ENCODE assay signal across 1 cellular context in the genomic region with DNA sequence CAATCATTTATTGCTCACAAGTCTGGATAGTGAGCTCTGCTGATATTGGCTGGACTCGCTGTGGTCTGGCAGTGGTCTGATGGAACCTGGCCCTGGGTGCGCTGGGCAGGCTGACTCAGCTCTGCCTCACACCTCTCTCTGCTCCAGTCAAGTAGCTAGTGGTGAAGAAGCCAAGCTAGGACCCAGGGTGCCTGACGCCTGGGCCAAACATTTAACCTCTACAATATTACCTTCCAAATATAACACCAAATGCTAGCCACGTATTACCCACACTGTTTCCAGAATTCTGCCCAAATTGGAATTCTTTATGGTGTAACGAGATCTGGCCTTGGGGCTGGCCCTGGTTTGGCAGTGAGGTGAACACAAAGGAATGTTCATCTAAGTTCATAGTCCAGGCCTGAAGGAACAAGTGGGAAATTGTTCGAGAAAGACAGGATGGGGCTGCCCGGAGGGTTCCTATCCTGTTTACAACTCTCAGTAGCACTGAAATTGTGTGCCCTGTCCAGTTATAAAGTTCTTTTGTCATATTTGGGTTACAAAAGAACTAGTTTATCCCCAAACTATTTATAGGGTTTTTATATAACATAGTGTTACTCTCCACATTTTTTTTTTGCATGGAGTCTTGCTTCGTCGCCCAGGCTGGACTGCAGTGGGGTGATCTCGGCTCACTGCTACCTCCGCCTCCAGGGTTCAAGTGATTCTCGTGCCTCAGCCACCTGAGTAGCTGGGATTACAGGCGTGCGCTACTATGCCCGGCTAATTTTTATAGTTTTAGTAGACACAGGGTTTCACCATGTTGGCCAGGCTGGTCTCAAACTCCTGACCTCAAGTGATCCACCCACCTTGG.
TF ChIP-seq lines count a peak whose summit lies in the region.

No MANE protein-coding gene starts in this region.

TF ChIP-seq in HepG2, 621 proteins besides CTCF, POLR2A, EP300 and RAD21 (continued from another document and continues in another):
- TF ChIP-seq, protein P1, sequence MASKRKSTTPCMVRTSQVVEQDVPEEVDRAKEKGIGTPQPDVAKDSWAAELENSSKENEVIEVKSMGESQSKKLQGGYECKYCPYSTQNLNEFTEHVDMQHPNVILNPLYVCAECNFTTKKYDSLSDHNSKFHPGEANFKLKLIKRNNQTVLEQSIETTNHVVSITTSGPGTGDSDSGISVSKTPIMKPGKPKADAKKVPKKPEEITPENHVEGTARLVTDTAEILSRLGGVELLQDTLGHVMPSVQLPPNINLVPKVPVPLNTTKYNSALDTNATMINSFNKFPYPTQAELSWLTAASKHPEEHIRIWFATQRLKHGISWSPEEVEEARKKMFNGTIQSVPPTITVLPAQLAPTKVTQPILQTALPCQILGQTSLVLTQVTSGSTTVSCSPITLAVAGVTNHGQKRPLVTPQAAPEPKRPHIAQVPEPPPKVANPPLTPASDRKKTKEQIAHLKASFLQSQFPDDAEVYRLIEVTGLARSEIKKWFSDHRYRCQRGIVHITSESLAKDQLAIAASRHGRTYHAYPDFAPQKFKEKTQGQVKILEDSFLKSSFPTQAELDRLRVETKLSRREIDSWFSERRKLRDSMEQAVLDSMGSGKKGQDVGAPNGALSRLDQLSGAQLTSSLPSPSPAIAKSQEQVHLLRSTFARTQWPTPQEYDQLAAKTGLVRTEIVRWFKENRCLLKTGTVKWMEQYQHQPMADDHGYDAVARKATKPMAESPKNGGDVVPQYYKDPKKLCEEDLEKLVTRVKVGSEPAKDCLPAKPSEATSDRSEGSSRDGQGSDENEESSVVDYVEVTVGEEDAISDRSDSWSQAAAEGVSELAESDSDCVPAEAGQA (IDR thresholded peaks at IDR 0.05; ENCODE audit: low read depth) = no peak
- TF ChIP-seq, protein P1 (CRISPR knock-in tag; IDR thresholded peaks at IDR 0.05; ENCODE audit: borderline replicate concordance) = no peak
- TF ChIP-seq FOXA1 (IDR thresholded peaks at IDR 0.05) (no peak), FOXA1 (CRISPR knock-in tag; IDR thresholded peaks at IDR 0.05) (no peak; the same call in 1 of the 2 replicates), NR1H2 (CRISPR knock-in tag; IDR thresholded peaks at IDR 0.05; ENCODE audit: borderline replicate concordance, low read depth) (no peak), TBX2 (CRISPR knock-in tag; IDR thresholded peaks at IDR 0.05; ENCODE audit: borderline replicate concordance) (peak; percentile 48; the same call in 1 of the 2 replicates), HNRNPK (IDR thresholded peaks at IDR 0.05; ENCODE audit: low read depth, low read length, poor library complexity, severe bottlenecking) (no peak), ZNF552 (CRISPR knock-in tag; IDR thresholded peaks at IDR 0.05; ENCODE audit: borderline replicate concordance) (no peak), CC2D1A (CRISPR knock-in tag; IDR thresholded peaks at IDR 0.05) (no peak), HCFC1 (IDR thresholded peaks at IDR 0.05; ENCODE audit: low read depth, low read length) (no peak), FOXA3 (CRISPR knock-in tag; IDR thresholded peaks at IDR 0.05) (peak; percentile 70), CCDC6 (CRISPR knock-in tag; IDR thresholded peaks at IDR 0.05) (no peak), EEA1 (CRISPR knock-in tag; IDR thresholded peaks at IDR 0.05; ENCODE audit: borderline replicate concordance) (no peak)
- TF ChIP-seq, protein P2, sequence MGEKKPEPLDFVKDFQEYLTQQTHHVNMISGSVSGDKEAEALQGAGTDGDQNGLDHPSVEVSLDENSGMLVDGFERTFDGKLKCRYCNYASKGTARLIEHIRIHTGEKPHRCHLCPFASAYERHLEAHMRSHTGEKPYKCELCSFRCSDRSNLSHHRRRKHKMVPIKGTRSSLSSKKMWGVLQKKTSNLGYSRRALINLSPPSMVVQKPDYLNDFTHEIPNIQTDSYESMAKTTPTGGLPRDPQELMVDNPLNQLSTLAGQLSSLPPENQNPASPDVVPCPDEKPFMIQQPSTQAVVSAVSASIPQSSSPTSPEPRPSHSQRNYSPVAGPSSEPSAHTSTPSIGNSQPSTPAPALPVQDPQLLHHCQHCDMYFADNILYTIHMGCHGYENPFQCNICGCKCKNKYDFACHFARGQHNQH (CRISPR knock-in tag; IDR thresholded peaks at IDR 0.05) = peak; percentile 42; the same call in 1 of the 2 replicates
- TF ChIP-seq, protein P3, sequence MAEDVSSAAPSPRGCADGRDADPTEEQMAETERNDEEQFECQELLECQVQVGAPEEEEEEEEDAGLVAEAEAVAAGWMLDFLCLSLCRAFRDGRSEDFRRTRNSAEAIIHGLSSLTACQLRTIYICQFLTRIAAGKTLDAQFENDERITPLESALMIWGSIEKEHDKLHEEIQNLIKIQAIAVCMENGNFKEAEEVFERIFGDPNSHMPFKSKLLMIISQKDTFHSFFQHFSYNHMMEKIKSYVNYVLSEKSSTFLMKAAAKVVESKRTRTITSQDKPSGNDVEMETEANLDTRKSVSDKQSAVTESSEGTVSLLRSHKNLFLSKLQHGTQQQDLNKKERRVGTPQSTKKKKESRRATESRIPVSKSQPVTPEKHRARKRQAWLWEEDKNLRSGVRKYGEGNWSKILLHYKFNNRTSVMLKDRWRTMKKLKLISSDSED (CRISPR knock-in tag; IDR thresholded peaks at IDR 0.05) = no peak
- TF ChIP-seq, protein P4, sequence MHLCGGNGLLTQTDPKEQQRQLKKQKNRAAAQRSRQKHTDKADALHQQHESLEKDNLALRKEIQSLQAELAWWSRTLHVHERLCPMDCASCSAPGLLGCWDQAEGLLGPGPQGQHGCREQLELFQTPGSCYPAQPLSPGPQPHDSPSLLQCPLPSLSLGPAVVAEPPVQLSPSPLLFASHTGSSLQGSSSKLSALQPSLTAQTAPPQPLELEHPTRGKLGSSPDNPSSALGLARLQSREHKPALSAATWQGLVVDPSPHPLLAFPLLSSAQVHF (CRISPR knock-in tag; IDR thresholded peaks at IDR 0.05) = no peak
- TF ChIP-seq, protein P5, sequence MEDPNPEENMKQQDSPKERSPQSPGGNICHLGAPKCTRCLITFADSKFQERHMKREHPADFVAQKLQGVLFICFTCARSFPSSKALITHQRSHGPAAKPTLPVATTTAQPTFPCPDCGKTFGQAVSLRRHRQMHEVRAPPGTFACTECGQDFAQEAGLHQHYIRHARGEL (CRISPR knock-in tag; IDR thresholded peaks at IDR 0.05) = no peak
- TF ChIP-seq, protein P6, sequence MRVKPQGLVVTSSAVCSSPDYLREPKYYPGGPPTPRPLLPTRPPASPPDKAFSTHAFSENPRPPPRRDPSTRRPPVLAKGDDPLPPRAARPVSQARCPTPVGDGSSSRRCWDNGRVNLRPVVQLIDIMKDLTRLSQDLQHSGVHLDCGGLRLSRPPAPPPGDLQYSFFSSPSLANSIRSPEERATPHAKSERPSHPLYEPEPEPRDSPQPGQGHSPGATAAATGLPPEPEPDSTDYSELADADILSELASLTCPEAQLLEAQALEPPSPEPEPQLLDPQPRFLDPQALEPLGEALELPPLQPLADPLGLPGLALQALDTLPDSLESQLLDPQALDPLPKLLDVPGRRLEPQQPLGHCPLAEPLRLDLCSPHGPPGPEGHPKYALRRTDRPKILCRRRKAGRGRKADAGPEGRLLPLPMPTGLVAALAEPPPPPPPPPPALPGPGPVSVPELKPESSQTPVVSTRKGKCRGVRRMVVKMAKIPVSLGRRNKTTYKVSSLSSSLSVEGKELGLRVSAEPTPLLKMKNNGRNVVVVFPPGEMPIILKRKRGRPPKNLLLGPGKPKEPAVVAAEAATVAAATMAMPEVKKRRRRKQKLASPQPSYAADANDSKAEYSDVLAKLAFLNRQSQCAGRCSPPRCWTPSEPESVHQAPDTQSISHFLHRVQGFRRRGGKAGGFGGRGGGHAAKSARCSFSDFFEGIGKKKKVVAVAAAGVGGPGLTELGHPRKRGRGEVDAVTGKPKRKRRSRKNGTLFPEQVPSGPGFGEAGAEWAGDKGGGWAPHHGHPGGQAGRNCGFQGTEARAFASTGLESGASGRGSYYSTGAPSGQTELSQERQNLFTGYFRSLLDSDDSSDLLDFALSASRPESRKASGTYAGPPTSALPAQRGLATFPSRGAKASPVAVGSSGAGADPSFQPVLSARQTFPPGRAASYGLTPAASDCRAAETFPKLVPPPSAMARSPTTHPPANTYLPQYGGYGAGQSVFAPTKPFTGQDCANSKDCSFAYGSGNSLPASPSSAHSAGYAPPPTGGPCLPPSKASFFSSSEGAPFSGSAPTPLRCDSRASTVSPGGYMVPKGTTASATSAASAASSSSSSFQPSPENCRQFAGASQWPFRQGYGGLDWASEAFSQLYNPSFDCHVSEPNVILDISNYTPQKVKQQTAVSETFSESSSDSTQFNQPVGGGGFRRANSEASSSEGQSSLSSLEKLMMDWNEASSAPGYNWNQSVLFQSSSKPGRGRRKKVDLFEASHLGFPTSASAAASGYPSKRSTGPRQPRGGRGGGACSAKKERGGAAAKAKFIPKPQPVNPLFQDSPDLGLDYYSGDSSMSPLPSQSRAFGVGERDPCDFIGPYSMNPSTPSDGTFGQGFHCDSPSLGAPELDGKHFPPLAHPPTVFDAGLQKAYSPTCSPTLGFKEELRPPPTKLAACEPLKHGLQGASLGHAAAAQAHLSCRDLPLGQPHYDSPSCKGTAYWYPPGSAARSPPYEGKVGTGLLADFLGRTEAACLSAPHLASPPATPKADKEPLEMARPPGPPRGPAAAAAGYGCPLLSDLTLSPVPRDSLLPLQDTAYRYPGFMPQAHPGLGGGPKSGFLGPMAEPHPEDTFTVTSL (CRISPR knock-in tag; IDR thresholded peaks at IDR 0.05; ENCODE audit: borderline replicate concordance) = peak; percentile 93; the same call in 1 of the 2 replicates
- TF ChIP-seq, protein P7, sequence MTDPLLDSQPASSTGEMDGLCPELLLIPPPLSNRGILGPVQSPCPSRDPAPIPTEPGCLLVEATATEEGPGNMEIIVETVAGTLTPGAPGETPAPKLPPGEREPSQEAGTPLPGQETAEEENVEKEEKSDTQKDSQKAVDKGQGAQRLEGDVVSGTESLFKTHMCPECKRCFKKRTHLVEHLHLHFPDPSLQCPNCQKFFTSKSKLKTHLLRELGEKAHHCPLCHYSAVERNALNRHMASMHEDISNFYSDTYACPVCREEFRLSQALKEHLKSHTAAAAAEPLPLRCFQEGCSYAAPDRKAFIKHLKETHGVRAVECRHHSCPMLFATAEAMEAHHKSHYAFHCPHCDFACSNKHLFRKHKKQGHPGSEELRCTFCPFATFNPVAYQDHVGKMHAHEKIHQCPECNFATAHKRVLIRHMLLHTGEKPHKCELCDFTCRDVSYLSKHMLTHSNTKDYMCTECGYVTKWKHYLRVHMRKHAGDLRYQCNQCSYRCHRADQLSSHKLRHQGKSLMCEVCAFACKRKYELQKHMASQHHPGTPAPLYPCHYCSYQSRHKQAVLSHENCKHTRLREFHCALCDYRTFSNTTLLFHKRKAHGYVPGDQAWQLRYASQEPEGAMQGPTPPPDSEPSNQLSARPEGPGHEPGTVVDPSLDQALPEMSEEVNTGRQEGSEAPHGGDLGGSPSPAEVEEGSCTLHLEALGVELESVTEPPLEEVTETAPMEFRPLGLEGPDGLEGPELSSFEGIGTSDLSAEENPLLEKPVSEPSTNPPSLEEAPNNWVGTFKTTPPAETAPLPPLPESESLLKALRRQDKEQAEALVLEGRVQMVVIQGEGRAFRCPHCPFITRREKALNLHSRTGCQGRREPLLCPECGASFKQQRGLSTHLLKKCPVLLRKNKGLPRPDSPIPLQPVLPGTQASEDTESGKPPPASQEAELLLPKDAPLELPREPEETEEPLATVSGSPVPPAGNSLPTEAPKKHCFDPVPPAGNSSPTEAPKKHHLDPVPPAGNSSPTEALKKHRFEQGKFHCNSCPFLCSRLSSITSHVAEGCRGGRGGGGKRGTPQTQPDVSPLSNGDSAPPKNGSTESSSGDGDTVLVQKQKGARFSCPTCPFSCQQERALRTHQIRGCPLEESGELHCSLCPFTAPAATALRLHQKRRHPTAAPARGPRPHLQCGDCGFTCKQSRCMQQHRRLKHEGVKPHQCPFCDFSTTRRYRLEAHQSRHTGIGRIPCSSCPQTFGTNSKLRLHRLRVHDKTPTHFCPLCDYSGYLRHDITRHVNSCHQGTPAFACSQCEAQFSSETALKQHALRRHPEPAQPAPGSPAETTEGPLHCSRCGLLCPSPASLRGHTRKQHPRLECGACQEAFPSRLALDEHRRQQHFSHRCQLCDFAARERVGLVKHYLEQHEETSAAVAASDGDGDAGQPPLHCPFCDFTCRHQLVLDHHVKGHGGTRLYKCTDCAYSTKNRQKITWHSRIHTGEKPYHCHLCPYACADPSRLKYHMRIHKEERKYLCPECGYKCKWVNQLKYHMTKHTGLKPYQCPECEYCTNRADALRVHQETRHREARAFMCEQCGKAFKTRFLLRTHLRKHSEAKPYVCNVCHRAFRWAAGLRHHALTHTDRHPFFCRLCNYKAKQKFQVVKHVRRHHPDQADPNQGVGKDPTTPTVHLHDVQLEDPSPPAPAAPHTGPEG (CRISPR knock-in tag; IDR thresholded peaks at IDR 0.05) = no peak
